13 cellular contexts compared by ENCODE assay signal in the genomic region with DNA sequence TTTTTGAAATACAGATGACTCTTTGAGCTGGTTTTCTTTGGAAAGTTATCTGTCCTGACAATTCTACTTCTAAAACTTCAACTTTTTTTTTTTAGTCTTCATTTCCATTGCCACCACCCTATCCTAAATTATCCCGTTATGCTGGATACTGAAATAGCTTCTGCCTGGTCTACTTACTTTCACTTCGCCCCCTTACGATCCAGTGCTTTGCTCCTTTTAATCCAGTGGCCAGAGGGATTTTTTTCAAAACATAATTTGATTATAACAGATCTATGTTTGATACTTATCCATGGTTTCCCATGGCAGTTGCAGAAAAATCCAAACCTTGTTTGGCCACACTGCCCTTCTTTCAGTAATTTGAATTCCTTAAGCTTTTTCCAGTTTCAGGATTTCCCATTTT. TPM values are rescaled to one million over a fixed set of nuclear protein-coding genes. Genes with fewer than 3 reads are reported as not detected.
DNase-seq lines count a peak whose midpoint lies in the region; ATAC-seq and TF ChIP-seq lines count a peak whose summit lies in the region.
"Had no signal": no experiment of that assay in that cellular context is flagged by ENCODE, and none has a peak within 500 bp of the region (broad histone marks: within the 10 kb centered on the region; RNA-seq: fewer than 3 reads in every experiment).

No MANE protein-coding gene starts in this region.

- H3K9me3 ChIP-seq in AG04450 (ENCODE audit: control insufficient read depth, insufficient read depth, low read length) (no peaks in the 10 kb centered on the region), endocrine pancreas (ENCODE audit: control insufficient read depth, low read length) (no peaks in the 10 kb centered on the region), osteoblast (ENCODE audit: low read depth, low read length) (no peaks in the 10 kb centered on the region)

- no peak for ATAC-seq in HG03108 (IDR thresholded peaks at IDR 0.05; ENCODE audit: unreplicated experiment)
- ATAC-seq in GM18519 (IDR thresholded peaks at IDR 0.05; ENCODE audit: low FRiP score, unreplicated experiment) = no peak

- H3K4me2 ChIP-seq in osteoblast (ENCODE audit: insufficient read depth, low read length) = peak overlapping the region; percentile 70

- no peak overlapping the region for H3K9ac ChIP-seq in endocrine pancreas (ENCODE audit: control insufficient read depth, insufficient read depth, low read length)

- peaks cover 94% of the 10 kb centered on the region for H3K79me2 ChIP-seq in osteoblast (ENCODE audit: insufficient read depth, low read length)

- CTCF ChIA-PET in AG04450 (lab: Charles Lee) = interaction anchor here (0.9 to 1.2 kb wide), 3 partner anchors 17 to 100 kb away, joined by 3 read pairs; no protein-coding TSS in a partner anchor

- TF ChIP-seq CTCF in AG04450 (IDR thresholded peaks at IDR 0.05; ENCODE audit: low read depth, low read length) = no peak
- TF ChIP-seq CTCF in osteoblast (IDR thresholded peaks at IDR 0.05; ENCODE audit: extremely low read depth, low read depth, low read length) = no peak

- H3K36me3 ChIP-seq in endocrine pancreas (ENCODE audit: control insufficient read depth, insufficient read depth, low read length) (no peaks in the 10 kb centered on the region), osteoblast (ENCODE audit: insufficient read depth, low read length) (peaks cover 14% of the 10 kb centered on the region)

- H3K27ac ChIP-seq in AG04450 (ENCODE audit: low read depth, low read length) = no peak overlapping the region
- H3K27ac ChIP-seq in osteoblast (ENCODE audit: low read depth, low read length) = peak overlapping the region; percentile 29

- peaks cover 39% of the 10 kb centered on the region for H4K20me1 ChIP-seq in osteoblast (ENCODE audit: insufficient read depth, low read length)

- H3K4me3 ChIP-seq in AG04450 (ENCODE audit: low read depth, low read length) = peak overlapping the region; percentile 15; the same call in 1 of the 2 replicates
- peak overlapping the region; percentile 49 for H3K4me3 ChIP-seq in endocrine pancreas (ENCODE audit: control insufficient read depth, insufficient read depth, low read length)
- peak overlapping the region; percentile 56 for H3K4me3 ChIP-seq in osteoblast (ENCODE audit: insufficient read depth, low read length)

- DNase-seq in AG04450 (ENCODE audit: low read depth, low spot score) = no peak
- peak; percentile 58 for DNase-seq in NCI-H82 treated with DMSO at 0.1 percent for 48 hours (lab: John Stamatoyannopoulos, UW; ENCODE audit: unreplicated experiment)
- no peak for DNase-seq in osteoblast (ENCODE audit: insufficient read length, low spot score, missing footprints)
- no peak for DNase-seq in NCI-H2227 (lab: John Stamatoyannopoulos, UW; ENCODE audit: unreplicated experiment)
- DNase-seq in HPDE6-E6E7 (ENCODE audit: extremely low spot score) = no peak
- DNase-seq: activated naive CD4-positive, alpha-beta T cell treated with anti-CD3 and anti-CD28 coated beads, Interleukin-2, amount 10 ng/mL, durations not matched to agents 7 days and 5 days; DMS79; NK-92 treated with Interleukin-12 subunit alpha and Interleukin-12 subunit beta, amount 100 ng/mL, for 24 hours; nucleus accumbens; SHP77 had no signal

- no peak overlapping the region for H2AFZ ChIP-seq in osteoblast (ENCODE audit: low read length)

- POLR2A ChIA-PET in AG04450 (lab: Yijun Ruan, JAX) = interaction anchor here (0.7 kb wide), 1 partner anchor 22 kb away, joined by 3 read pairs; no protein-coding TSS in a partner anchor

- H3K27me3 ChIP-seq in AG04450 (ENCODE audit: control insufficient read depth, insufficient read depth, low read length) (no peaks in the 10 kb centered on the region), endocrine pancreas (ENCODE audit: control insufficient read depth, insufficient read depth, low read length) (no peaks in the 10 kb centered on the region), osteoblast (ENCODE audit: insufficient read depth, low read length) (no peaks in the 10 kb centered on the region)

- H3K4me1 ChIP-seq in endocrine pancreas (ENCODE audit: control insufficient read depth, insufficient read depth, low read length) = peaks cover 12% of the 10 kb centered on the region
- H3K4me1 ChIP-seq in osteoblast (ENCODE audit: insufficient read depth, low read length) = peaks cover 23% of the 10 kb centered on the region

RNA-seq across cellular contexts. Expression of a gene that starts 27.4 kb away (rescaled TPM):
- polyA plus RNA-seq in AG04450 (2011; rRNA removed) = 28.9 and 31.7 TPM in 2 replicates
- polyA minus RNA-seq in AG04450 (2011; rRNA and poly(A)+ RNA removed) = 84.6 and 112 TPM in 2 replicates
- total RNA-seq in osteoblast = 64.2 and 68.8 TPM in 2 replicates
